In genomic region chr6:157645201-157645795, GRCh38 we compare ENCODE assay signal across 18 cellular contexts.
DNase-seq lines count a peak whose midpoint lies in the region; ATAC-seq and TF ChIP-seq lines count a peak whose summit lies in the region.
"Had no signal": no experiment of that assay in that cellular context is flagged by ENCODE, and none has a peak within 500 bp of the region (broad histone marks: within the 10 kb centered on the region; RNA-seq: fewer than 3 reads in every experiment).

No MANE protein-coding gene starts in this region.

- H3K27ac Mint-ChIP-seq in activated CD4-positive, alpha-beta T cell treated with anti-CD3 and anti-CD28 coated beads for 36 hours: peak overlapping the region; percentile 16
- peak overlapping the region; percentile 86 for H3K27ac Mint-ChIP-seq in nephron progenitor cell

- no peak for ATAC-seq in activated CD4-positive, alpha-beta T cell treated with anti-CD3 and anti-CD28 coated beads for 36 hours
- ATAC-seq in GM21367 (IDR thresholded peaks at IDR 0.05; ENCODE audit: unreplicated experiment): no peak
- ATAC-seq: HepG2 had no signal

- CTCF ChIA-PET in activated CD4-positive, alpha-beta T cell treated with anti-CD3 and anti-CD28 coated beads for 36 hours (lab: Charles Lee): interaction anchor here (0.8 to 0.9 kb wide), 2 partner anchors 10 to 330 kb away, joined by 3 to 4 read pairs; no protein-coding TSS in a partner anchor

- H3K36me3 Mint-ChIP-seq in activated CD4-positive, alpha-beta T cell treated with anti-CD3 and anti-CD28 coated beads for 36 hours (ENCODE audit: low read depth): no peaks in the 10 kb centered on the region
- H3K36me3 Mint-ChIP-seq in nephron progenitor cell (ENCODE audit: low read depth): no peaks in the 10 kb centered on the region

- no peaks in the 10 kb centered on the region for H3K36me3 ChIP-seq in uterus
- H3K36me3 ChIP-seq: MG63 had no signal

- H3K27ac ChIP-seq in uterus: peak overlapping the region; percentile 27 to 30

- H3K4me3 Mint-ChIP-seq in activated CD4-positive, alpha-beta T cell treated with anti-CD3 and anti-CD28 coated beads for 36 hours: no peak overlapping the region
- no peak overlapping the region for H3K4me3 Mint-ChIP-seq in nephron progenitor cell

- no peaks in the 10 kb centered on the region for H3K9me3 Mint-ChIP-seq in activated CD4-positive, alpha-beta T cell treated with anti-CD3 and anti-CD28 coated beads for 36 hours (ENCODE audit: low read depth)
- no peaks in the 10 kb centered on the region for H3K9me3 Mint-ChIP-seq in nephron progenitor cell

- no peaks in the 10 kb centered on the region for H3K4me1 ChIP-seq in uterus

- TF ChIP-seq CTCF in nephron progenitor cell (IDR thresholded peaks at IDR 0.05) (no peak), uterus (IDR thresholded peaks at IDR 0.05) (no peak)

- intact Hi-C loops in activated CD4-positive, alpha-beta T cell treated with anti-CD3 and anti-CD28 coated beads for 36 hours (cut with DNase I, micrococcal nuclease): loop anchor here in 1 of 2 experiments (2.0 kb wide), 1 partner anchor 428 kb away; no protein-coding TSS in a partner anchor
- intact Hi-C loops in uterus (cut with DNase I; ENCODE audit: low total_unique reads): no loop called here

- H3K4me3 ChIP-seq in uterus: no peak overlapping the region
- H3K4me3 ChIP-seq: MG63 had no signal

- TF ChIP-seq POLR2A in uterus (IDR thresholded peaks at IDR 0.05): no peak

- POLR2A ChIA-PET in activated CD4-positive, alpha-beta T cell treated with anti-CD3 and anti-CD28 coated beads for 36 hours (lab: Charles Lee): no interaction called here

- H3K9me3 ChIP-seq in uterus: no peaks in the 10 kb centered on the region
- H3K9me3 ChIP-seq: MG63, SK-N-SH had no signal

- no peak for DNase-seq in activated CD4-positive, alpha-beta T cell treated with anti-CD3 and anti-CD28 coated beads for 36 hours
- DNase-seq in activated CD4-positive, alpha-beta T cell treated with anti-CD3 and anti-CD28 coated beads for 48 hours: no peak
- DNase-seq in UCSD-AML1 (lab: John Stamatoyannopoulos, UW; ENCODE audit: unreplicated experiment) (peak; percentile 67), nephron progenitor cell (no peak), uterus (no peak), amniotic stem cell (lab: John Stamatoyannopoulos, UW) (no peak), NCI-H1105 treated with DMSO at 0.1 percent for 48 hours (lab: John Stamatoyannopoulos, UW) (no peak)
- DNase-seq: DND-41, GDM1, Karpas-422, MG63, NCI-H2029, NCI-H510A, NCI-H82, Right ventricle myocardium superior had no signal

- no peaks in the 10 kb centered on the region for H3K27me3 Mint-ChIP-seq in activated CD4-positive, alpha-beta T cell treated with anti-CD3 and anti-CD28 coated beads for 36 hours
- H3K27me3 Mint-ChIP-seq in nephron progenitor cell (ENCODE audit: low read depth, poor library complexity): no peaks in the 10 kb centered on the region

- no peaks in the 10 kb centered on the region for H3K27me3 ChIP-seq in uterus
- H3K27me3 ChIP-seq: MG63 had no signal

- H3K4me1 Mint-ChIP-seq in activated CD4-positive, alpha-beta T cell treated with anti-CD3 and anti-CD28 coated beads for 36 hours: peaks cover 11% of the 10 kb centered on the region
- H3K4me1 Mint-ChIP-seq in nephron progenitor cell: peaks cover 29% of the 10 kb centered on the region
